1 cellular context compared by ENCODE assay signal in the genomic region with DNA sequence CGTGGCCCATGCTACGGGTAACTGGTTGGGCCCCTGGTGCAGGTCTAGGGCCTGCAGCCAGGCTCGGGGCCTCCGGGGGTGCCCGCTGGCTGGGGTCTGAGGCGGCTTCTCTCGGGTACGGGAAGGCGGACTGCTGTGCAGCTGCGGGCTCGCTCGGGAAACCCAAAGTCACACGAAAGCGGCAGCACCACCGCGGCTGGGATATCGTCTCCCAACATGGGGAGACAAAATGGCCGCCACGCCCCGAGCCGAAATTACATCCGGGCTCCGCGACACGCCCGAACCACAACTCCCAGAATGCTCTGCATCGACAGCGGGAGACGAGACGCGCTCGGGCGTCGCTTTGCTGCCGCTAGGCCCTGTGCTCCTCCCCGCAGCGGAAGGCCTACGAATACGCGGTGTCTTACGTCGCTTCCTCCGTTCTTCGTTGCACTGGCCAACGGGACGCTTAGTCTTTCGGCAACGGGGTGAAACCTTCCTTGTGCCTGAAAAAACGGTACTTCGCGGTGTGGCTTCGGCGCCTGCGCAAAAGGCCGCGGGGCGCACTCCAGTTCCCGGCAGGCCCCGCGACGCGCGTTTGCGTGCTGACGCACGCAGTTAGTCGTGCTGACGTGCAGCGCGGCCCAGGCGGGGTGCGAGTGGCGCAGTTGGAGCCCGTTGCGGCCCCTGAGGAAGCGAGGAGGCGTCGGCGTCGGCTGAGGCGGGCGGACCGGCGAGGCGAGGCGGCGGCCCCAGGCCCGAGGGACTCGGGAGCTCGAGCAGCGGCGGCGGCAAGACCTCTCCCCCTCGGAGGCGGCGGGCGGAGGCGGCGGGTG.
TF ChIP-seq lines count a peak whose summit lies in the region.

A gene (plus strand): TSS at position 604 of the 815 bp plus-strand sequence. CDS start 3,727 bp downstream, outside the sequence.

TF ChIP-seq in HEK293, 187 proteins besides CTCF, POLR2A, EP300 and RAD21 (continued from another document and continues in another):
- TF ChIP-seq ZNF266 (tag by site-specific recombination; IDR thresholded peaks at IDR 0.05; ENCODE audit: low read depth) = no peak
- TF ChIP-seq ZNF701 (tag by site-specific recombination; IDR thresholded peaks at IDR 0.05) = no peak
- no peak for TF ChIP-seq ZNF174 (tag by site-specific recombination; IDR thresholded peaks at IDR 0.05)
- TF ChIP-seq, protein P1, sequence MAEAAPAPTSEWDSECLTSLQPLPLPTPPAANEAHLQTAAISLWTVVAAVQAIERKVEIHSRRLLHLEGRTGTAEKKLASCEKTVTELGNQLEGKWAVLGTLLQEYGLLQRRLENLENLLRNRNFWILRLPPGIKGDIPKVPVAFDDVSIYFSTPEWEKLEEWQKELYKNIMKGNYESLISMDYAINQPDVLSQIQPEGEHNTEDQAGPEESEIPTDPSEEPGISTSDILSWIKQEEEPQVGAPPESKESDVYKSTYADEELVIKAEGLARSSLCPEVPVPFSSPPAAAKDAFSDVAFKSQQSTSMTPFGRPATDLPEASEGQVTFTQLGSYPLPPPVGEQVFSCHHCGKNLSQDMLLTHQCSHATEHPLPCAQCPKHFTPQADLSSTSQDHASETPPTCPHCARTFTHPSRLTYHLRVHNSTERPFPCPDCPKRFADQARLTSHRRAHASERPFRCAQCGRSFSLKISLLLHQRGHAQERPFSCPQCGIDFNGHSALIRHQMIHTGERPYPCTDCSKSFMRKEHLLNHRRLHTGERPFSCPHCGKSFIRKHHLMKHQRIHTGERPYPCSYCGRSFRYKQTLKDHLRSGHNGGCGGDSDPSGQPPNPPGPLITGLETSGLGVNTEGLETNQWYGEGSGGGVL (tag by site-specific recombination; IDR thresholded peaks at IDR 0.05) = peak; percentile 52
- peak; percentile 73; the same call in 1 of the 2 replicates for TF ChIP-seq ZNF610 (tag by site-specific recombination; IDR thresholded peaks at IDR 0.05; ENCODE audit: borderline replicate concordance)
- TF ChIP-seq ZBTB17 (tag by site-specific recombination; IDR thresholded peaks at IDR 0.05) = peak; percentile 97
- TF ChIP-seq ZNF521 (tag by site-specific recombination; IDR thresholded peaks at IDR 0.05) = no peak
- peak; percentile 65 for TF ChIP-seq SP2 (tag by site-specific recombination; IDR thresholded peaks at IDR 0.05)
- TF ChIP-seq MYNN (tag by site-specific recombination; IDR thresholded peaks at IDR 0.05; ENCODE audit: borderline replicate concordance) = no peak
- TF ChIP-seq, protein P2, sequence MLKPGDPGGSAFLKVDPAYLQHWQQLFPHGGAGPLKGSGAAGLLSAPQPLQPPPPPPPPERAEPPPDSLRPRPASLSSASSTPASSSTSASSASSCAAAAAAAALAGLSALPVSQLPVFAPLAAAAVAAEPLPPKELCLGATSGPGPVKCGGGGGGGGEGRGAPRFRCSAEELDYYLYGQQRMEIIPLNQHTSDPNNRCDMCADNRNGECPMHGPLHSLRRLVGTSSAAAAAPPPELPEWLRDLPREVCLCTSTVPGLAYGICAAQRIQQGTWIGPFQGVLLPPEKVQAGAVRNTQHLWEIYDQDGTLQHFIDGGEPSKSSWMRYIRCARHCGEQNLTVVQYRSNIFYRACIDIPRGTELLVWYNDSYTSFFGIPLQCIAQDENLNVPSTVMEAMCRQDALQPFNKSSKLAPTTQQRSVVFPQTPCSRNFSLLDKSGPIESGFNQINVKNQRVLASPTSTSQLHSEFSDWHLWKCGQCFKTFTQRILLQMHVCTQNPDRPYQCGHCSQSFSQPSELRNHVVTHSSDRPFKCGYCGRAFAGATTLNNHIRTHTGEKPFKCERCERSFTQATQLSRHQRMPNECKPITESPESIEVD (tag by site-specific recombination; IDR thresholded peaks at IDR 0.05) = no peak
- TF ChIP-seq YY2 (tag by site-specific recombination; IDR thresholded peaks at IDR 0.05) = peak; percentile 92
- TF ChIP-seq, protein P3, sequence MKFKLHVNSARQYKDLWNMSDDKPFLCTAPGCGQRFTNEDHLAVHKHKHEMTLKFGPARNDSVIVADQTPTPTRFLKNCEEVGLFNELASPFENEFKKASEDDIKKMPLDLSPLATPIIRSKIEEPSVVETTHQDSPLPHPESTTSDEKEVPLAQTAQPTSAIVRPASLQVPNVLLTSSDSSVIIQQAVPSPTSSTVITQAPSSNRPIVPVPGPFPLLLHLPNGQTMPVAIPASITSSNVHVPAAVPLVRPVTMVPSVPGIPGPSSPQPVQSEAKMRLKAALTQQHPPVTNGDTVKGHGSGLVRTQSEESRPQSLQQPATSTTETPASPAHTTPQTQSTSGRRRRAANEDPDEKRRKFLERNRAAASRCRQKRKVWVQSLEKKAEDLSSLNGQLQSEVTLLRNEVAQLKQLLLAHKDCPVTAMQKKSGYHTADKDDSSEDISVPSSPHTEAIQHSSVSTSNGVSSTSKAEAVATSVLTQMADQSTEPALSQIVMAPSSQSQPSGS (tag by site-specific recombination; IDR thresholded peaks at IDR 0.05; ENCODE audit: low read depth) = no peak
- peak; percentile 59; the same call in 1 of the 2 replicates for TF ChIP-seq ZNF394 (tag by site-specific recombination; IDR thresholded peaks at IDR 0.05; ENCODE audit: borderline replicate concordance)
- TF ChIP-seq, protein P4, sequence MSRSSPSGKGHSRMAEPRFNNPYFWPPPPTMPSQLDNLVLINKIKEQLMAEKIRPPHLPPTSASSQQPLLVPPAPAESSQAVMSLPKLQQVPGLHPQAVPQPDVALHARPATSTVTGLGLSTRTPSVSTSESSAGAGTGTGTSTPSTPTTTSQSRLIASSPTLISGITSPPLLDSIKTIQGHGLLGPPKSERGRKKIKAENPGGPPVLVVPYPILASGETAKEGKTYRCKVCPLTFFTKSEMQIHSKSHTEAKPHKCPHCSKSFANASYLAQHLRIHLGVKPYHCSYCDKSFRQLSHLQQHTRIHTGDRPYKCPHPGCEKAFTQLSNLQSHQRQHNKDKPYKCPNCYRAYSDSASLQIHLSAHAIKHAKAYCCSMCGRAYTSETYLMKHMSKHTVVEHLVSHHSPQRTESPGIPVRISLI (tag by site-specific recombination; IDR thresholded peaks at IDR 0.05) = peak; percentile 91; the same call in 1 of the 2 replicates
- TF ChIP-seq ZNF837 (tag by site-specific recombination; IDR thresholded peaks at IDR 0.05) = no peak
- peak; percentile 97 for TF ChIP-seq ZNF660 (tag by site-specific recombination; IDR thresholded peaks at IDR 0.05)
- TF ChIP-seq ZNF777 (tag by site-specific recombination; IDR thresholded peaks at IDR 0.05; ENCODE audit: borderline replicate concordance) = peak; percentile 49; the same call in 1 of the 2 replicates
- no peak for TF ChIP-seq SALL2 (tag by site-specific recombination; IDR thresholded peaks at IDR 0.05; ENCODE audit: borderline replicate concordance)
- no peak for TF ChIP-seq KLF9 (tag by site-specific recombination; IDR thresholded peaks at IDR 0.05; ENCODE audit: low read depth)
- TF ChIP-seq ZIC2 (tag by site-specific recombination; IDR thresholded peaks at IDR 0.05) = peak; percentile 82
- TF ChIP-seq, protein P5, sequence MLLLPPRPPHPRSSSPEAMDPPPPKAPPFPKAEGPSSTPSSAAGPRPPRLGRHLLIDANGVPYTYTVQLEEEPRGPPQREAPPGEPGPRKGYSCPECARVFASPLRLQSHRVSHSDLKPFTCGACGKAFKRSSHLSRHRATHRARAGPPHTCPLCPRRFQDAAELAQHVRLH (tag by site-specific recombination; IDR thresholded peaks at IDR 0.05) = peak; percentile 73
- TF ChIP-seq ZNF560 (tag by site-specific recombination; IDR thresholded peaks at IDR 0.05; ENCODE audit: borderline replicate concordance) = no peak
- TF ChIP-seq, protein P6, sequence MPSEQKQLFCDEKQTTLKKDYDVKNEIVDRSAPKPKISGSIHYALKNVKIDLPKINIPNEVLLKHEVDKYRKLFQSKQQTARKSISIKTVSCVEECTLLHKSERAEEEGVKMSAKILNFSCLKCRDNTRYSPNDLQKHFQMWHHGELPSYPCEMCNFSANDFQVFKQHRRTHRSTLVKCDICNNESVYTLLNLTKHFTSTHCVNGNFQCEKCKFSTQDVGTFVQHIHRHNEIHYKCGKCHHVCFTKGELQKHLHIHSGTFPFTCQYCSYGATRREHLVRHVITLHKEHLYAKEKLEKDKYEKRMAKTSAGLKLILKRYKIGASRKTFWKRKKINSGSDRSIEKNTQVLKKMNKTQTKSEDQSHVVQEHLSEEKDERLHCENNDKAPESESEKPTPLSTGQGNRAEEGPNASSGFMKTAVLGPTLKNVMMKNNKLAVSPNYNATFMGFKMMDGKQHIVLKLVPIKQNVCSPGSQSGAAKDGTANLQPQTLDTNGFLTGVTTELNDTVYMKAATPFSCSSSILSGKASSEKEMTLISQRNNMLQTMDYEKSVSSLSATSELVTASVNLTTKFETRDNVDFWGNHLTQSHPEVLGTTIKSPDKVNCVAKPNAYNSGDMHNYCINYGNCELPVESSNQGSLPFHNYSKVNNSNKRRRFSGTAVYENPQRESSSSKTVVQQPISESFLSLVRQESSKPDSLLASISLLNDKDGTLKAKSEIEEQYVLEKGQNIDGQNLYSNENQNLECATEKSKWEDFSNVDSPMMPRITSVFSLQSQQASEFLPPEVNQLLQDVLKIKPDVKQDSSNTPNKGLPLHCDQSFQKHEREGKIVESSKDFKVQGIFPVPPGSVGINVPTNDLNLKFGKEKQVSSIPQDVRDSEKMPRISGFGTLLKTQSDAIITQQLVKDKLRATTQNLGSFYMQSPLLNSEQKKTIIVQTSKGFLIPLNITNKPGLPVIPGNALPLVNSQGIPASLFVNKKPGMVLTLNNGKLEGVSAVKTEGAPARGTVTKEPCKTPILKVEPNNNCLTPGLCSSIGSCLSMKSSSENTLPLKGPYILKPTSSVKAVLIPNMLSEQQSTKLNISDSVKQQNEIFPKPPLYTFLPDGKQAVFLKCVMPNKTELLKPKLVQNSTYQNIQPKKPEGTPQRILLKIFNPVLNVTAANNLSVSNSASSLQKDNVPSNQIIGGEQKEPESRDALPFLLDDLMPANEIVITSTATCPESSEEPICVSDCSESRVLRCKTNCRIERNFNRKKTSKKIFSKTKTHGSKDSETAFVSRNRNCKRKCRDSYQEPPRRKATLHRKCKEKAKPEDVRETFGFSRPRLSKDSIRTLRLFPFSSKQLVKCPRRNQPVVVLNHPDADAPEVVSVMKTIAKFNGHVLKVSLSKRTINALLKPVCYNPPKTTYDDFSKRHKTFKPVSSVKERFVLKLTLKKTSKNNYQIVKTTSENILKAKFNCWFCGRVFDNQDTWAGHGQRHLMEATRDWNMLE (tag by site-specific recombination; conservative IDR thresholded peaks at IDR 0.05; ENCODE audit: low read depth) = peak; percentile 62
- no peak for TF ChIP-seq ZFP41 (tag by site-specific recombination; IDR thresholded peaks at IDR 0.05; ENCODE audit: borderline replicate concordance)
- TF ChIP-seq ZNF670 (tag by site-specific recombination; IDR thresholded peaks at IDR 0.05; ENCODE audit: low read depth) = no peak
- TF ChIP-seq ZNF416 (tag by site-specific recombination; IDR thresholded peaks at IDR 0.05) = no peak
- TF ChIP-seq, protein P7, sequence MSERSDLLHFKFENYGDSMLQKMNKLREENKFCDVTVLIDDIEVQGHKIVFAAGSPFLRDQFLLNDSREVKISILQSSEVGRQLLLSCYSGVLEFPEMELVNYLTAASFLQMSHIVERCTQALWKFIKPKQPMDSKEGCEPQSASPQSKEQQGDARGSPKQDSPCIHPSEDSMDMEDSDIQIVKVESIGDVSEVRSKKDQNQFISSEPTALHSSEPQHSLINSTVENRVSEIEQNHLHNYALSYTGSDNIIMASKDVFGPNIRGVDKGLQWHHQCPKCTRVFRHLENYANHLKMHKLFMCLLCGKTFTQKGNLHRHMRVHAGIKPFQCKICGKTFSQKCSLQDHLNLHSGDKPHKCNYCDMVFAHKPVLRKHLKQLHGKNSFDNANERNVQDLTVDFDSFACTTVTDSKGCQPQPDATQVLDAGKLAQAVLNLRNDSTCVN (tag by site-specific recombination; optimal IDR thresholded peaks at IDR 0.05) = peak; percentile 94
- TF ChIP-seq, protein P8, sequence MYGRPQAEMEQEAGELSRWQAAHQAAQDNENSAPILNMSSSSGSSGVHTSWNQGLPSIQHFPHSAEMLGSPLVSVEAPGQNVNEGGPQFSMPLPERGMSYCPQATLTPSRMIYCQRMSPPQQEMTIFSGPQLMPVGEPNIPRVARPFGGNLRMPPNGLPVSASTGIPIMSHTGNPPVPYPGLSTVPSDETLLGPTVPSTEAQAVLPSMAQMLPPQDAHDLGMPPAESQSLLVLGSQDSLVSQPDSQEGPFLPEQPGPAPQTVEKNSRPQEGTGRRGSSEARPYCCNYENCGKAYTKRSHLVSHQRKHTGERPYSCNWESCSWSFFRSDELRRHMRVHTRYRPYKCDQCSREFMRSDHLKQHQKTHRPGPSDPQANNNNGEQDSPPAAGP (tag by site-specific recombination; IDR thresholded peaks at IDR 0.05) = peak; percentile 87
- TF ChIP-seq ZNF830 (tag by site-specific recombination; IDR thresholded peaks at IDR 0.05; ENCODE audit: low read depth) = no peak
- no peak for TF ChIP-seq ZNF404 (tag by site-specific recombination; IDR thresholded peaks at IDR 0.05)
- TF ChIP-seq, protein P9, sequence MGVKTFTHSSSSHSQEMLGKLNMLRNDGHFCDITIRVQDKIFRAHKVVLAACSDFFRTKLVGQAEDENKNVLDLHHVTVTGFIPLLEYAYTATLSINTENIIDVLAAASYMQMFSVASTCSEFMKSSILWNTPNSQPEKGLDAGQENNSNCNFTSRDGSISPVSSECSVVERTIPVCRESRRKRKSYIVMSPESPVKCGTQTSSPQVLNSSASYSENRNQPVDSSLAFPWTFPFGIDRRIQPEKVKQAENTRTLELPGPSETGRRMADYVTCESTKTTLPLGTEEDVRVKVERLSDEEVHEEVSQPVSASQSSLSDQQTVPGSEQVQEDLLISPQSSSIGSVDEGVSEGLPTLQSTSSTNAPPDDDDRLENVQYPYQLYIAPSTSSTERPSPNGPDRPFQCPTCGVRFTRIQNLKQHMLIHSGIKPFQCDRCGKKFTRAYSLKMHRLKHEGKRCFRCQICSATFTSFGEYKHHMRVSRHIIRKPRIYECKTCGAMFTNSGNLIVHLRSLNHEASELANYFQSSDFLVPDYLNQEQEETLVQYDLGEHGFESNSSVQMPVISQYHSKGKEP (tag by site-specific recombination; IDR thresholded peaks at IDR 0.05) = no peak
- TF ChIP-seq TRIM28 (IDR thresholded peaks at IDR 0.05; ENCODE audit: borderline replicate concordance, low read length) = no peak; the same call in 1 of the 2 replicates
- TF ChIP-seq, protein P10, sequence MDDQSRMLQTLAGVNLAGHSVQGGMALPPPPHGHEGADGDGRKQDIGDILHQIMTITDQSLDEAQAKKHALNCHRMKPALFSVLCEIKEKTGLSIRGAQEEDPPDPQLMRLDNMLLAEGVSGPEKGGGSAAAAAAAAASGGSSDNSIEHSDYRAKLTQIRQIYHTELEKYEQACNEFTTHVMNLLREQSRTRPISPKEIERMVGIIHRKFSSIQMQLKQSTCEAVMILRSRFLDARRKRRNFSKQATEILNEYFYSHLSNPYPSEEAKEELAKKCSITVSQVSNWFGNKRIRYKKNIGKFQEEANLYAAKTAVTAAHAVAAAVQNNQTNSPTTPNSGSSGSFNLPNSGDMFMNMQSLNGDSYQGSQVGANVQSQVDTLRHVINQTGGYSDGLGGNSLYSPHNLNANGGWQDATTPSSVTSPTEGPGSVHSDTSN (CRISPR knock-in tag; IDR thresholded peaks at IDR 0.05) = no peak; the same call in 1 of the 2 replicates
- TF ChIP-seq ZNF544 (tag by site-specific recombination; IDR thresholded peaks at IDR 0.05) = no peak
- no peak for TF ChIP-seq ZNF175 (tag by site-specific recombination; IDR thresholded peaks at IDR 0.05)
- TF ChIP-seq ZNF548 (tag by site-specific recombination; IDR thresholded peaks at IDR 0.05) = no peak
